Comparison of ENCODE assay signal across 2 cellular contexts in genomic region chr2:28558421-28558820, GRCh38.
TF ChIP-seq lines count a peak whose summit lies in the region.

No MANE protein-coding gene starts in this region.

TF ChIP-seq in SK-N-SH treated with all-trans-retinoic acid at 6 μM for 48 hours, 23 proteins besides CTCF, POLR2A, EP300 and RAD21 (continued from another document):
- TF ChIP-seq ARNTL (CRISPR knock-in tag; IDR thresholded peaks at IDR 0.05; ENCODE audit: borderline replicate concordance, low read depth), result no peak
- no peak for TF ChIP-seq BACH2 (CRISPR knock-in tag; IDR thresholded peaks at IDR 0.05; ENCODE audit: borderline replicate concordance)
- no peak for TF ChIP-seq RARB (CRISPR knock-in tag; IDR thresholded peaks at IDR 0.05)
- no peak for TF ChIP-seq ZFP30 (CRISPR knock-in tag; IDR thresholded peaks at IDR 0.05)
- no peak for TF ChIP-seq CSRNP3 (CRISPR knock-in tag; IDR thresholded peaks at IDR 0.05)
- TF ChIP-seq SNAI2 (CRISPR knock-in tag; IDR thresholded peaks at IDR 0.05), result no peak
- TF ChIP-seq ZNF565 (CRISPR knock-in tag; conservative IDR thresholded peaks at IDR 0.05; ENCODE audit: low read depth), result no peak
- TF ChIP-seq ZNF70 (CRISPR knock-in tag; IDR thresholded peaks at IDR 0.05), result no peak
- TF ChIP-seq ZFP3 (CRISPR knock-in tag; IDR thresholded peaks at IDR 0.05), result no peak
- TF ChIP-seq, protein P1, sequence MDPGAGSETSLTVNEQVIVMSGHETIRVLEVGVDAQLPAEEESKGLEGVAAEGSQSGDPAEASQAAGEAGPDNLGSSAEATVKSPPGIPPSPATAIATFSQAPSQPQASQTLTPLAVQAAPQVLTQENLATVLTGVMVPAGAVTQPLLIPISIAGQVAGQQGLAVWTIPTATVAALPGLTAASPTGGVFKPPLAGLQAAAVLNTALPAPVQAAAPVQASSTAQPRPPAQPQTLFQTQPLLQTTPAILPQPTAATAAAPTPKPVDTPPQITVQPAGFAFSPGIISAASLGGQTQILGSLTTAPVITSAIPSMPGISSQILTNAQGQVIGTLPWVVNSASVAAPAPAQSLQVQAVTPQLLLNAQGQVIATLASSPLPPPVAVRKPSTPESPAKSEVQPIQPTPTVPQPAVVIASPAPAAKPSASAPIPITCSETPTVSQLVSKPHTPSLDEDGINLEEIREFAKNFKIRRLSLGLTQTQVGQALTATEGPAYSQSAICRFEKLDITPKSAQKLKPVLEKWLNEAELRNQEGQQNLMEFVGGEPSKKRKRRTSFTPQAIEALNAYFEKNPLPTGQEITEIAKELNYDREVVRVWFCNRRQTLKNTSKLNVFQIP (CRISPR knock-in tag; IDR thresholded peaks at IDR 0.05; ENCODE audit: borderline replicate concordance, low read depth), result no peak

TF ChIP-seq in SK-N-SH, 30 proteins besides CTCF, POLR2A, EP300 and RAD21 (continued from another document):
- TF ChIP-seq, protein P2, sequence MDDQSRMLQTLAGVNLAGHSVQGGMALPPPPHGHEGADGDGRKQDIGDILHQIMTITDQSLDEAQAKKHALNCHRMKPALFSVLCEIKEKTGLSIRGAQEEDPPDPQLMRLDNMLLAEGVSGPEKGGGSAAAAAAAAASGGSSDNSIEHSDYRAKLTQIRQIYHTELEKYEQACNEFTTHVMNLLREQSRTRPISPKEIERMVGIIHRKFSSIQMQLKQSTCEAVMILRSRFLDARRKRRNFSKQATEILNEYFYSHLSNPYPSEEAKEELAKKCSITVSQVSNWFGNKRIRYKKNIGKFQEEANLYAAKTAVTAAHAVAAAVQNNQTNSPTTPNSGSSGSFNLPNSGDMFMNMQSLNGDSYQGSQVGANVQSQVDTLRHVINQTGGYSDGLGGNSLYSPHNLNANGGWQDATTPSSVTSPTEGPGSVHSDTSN (IDR thresholded peaks at IDR 0.05), result no peak
- TF ChIP-seq RCOR1 (IDR thresholded peaks at IDR 0.05; ENCODE audit: low read length) (no peak), POLR2AphosphoS5 (IDR thresholded peaks at IDR 0.05; ENCODE audit: low read depth, low read length) (no peak), EZH2phosphoT487 (IDR thresholded peaks at IDR 0.05; ENCODE audit: borderline replicate concordance, low read depth) (no peak)
